In genomic region chr22:49825436-49825835, GRCh38 we compare ENCODE assay signal across 8 cellular contexts. TPM values are rescaled to one million over a fixed set of nuclear protein-coding genes. Genes with fewer than 3 reads are reported as not detected.
DNase-seq lines count a peak whose midpoint lies in the region; ATAC-seq and TF ChIP-seq lines count a peak whose summit lies in the region.

No MANE protein-coding gene starts in this region.

- H2BK12ac ChIP-seq in neuronal stem cell (ENCODE audit: low read length): no peak overlapping the region

- H3K27me3 ChIP-seq in foreskin keratinocyte (no peaks in the 10 kb centered on the region), stomach (no peaks in the 10 kb centered on the region), neuronal stem cell (ENCODE audit: control insufficient read depth in 3 of 3, insufficient read depth in 3 of 3, low read depth in 1 of 3, low read length in 3 of 3) (no peaks in the 10 kb centered on the region)

- no peak overlapping the region for H2BK120ac ChIP-seq in neuronal stem cell (ENCODE audit: low read depth, low read length)

- peak overlapping the region; percentile 91 for H3K4me3 Mint-ChIP-seq in T-helper 1 cell treated with Interleukin-12 subunit alpha and Interleukin-12 subunit beta and Interleukin-4 antibody, amounts not matched to agents 30 μg/mL and 1 μg/mL, for 36 hours
- H3K4me3 Mint-ChIP-seq in T-cell: peak overlapping the region; percentile 90 to 94 (median 94)

- no peak overlapping the region for H4K8ac ChIP-seq in neuronal stem cell (ENCODE audit: low read depth, low read length)

- H3K27ac ChIP-seq in foreskin keratinocyte: peak overlapping the region; percentile 77
- H3K27ac ChIP-seq in stomach: peak overlapping the region in 3 of 5 donors; percentile 25 to 95 (median 88)
- no peak overlapping the region for H3K27ac ChIP-seq in neuronal stem cell (replicated peaks; ENCODE audit: low read length)

- no peak overlapping the region for H3K4ac ChIP-seq in neuronal stem cell (ENCODE audit: low read length)

- no peak overlapping the region for H3K23ac ChIP-seq in neuronal stem cell (ENCODE audit: low read depth, low read length, poor library complexity)

- H3K36me3 Mint-ChIP-seq in T-helper 1 cell treated with Interleukin-12 subunit alpha and Interleukin-12 subunit beta and Interleukin-4 antibody, amounts not matched to agents 30 μg/mL and 1 μg/mL, for 36 hours (ENCODE audit: low read depth): peaks cover 33% of the 10 kb centered on the region
- H3K36me3 Mint-ChIP-seq in T-cell: peaks cover 34% of the 10 kb centered on the region

- no peak overlapping the region for H2AK5ac ChIP-seq in neuronal stem cell (ENCODE audit: low read depth, low read length)

- no peaks in the 10 kb centered on the region for H3K9me3 ChIP-seq in stomach
- H3K9me3 ChIP-seq in neuronal stem cell (replicated peaks in 1 of 2; ENCODE audit: control insufficient read depth in 2 of 2, insufficient read depth in 1 of 2, low read depth in 1 of 2, low read length in 2 of 2): peaks cover 2 to 13% of the 10 kb centered on the region in 2 donors

- H3K18ac ChIP-seq in neuronal stem cell (ENCODE audit: low read length): no peak overlapping the region

- DNase-seq in T-helper 1 cell: no peak
- no peak for DNase-seq in T-cell
- peak in 1 of 2 donors; percentile 14 for DNase-seq in foreskin keratinocyte
- DNase-seq in stomach: no peak
- DNase-seq in neuronal stem cell (ENCODE audit: low spot score): no peak
- no peak for DNase-seq in activated CD4-positive, alpha-beta T cell treated with anti-CD3 and anti-CD28 coated beads, Interleukin-2, amount 50 U/mL, for 4 hours
- DNase-seq in H4 (ENCODE audit: low spot score): no peak

- H3K4me1 ChIP-seq in foreskin keratinocyte (peaks cover 8% of the 10 kb centered on the region), stomach (peaks cover 23 to 69% (median 53%) of the 10 kb centered on the region in 4 donors), neuronal stem cell (ENCODE audit: control insufficient read depth in 2 of 2, insufficient read depth in 1 of 2, low read depth in 1 of 2, low read length in 2 of 2) (peaks cover 9 to 11% of the 10 kb centered on the region in 2 donors)

- H3K27ac Mint-ChIP-seq in T-helper 1 cell treated with Interleukin-12 subunit alpha and Interleukin-12 subunit beta and Interleukin-4 antibody, amounts not matched to agents 30 μg/mL and 1 μg/mL, for 36 hours: peak overlapping the region; percentile 92
- peak overlapping the region; percentile 90 to 91 for H3K27ac Mint-ChIP-seq in T-cell

- no peak overlapping the region for H2BK5ac ChIP-seq in neuronal stem cell (ENCODE audit: low read length)

- H3K79me1 ChIP-seq in neuronal stem cell (ENCODE audit: low read depth, low read length): peaks cover 26% of the 10 kb centered on the region

- TF ChIP-seq EP300 in stomach (IDR thresholded peaks at IDR 0.05): no peak

- CTCF ChIA-PET in T-cell (lab: Charles Lee): no interaction called here

- peaks cover 41% of the 10 kb centered on the region for H3K4me1 Mint-ChIP-seq in T-helper 1 cell treated with Interleukin-12 subunit alpha and Interleukin-12 subunit beta and Interleukin-4 antibody, amounts not matched to agents 30 μg/mL and 1 μg/mL, for 36 hours (ENCODE audit: low read depth)
- H3K4me1 Mint-ChIP-seq in T-cell: peaks cover 51 to 72% (median 66%) of the 10 kb centered on the region in 3 donors

- H3K27me3 Mint-ChIP-seq in T-helper 1 cell treated with Interleukin-12 subunit alpha and Interleukin-12 subunit beta and Interleukin-4 antibody, amounts not matched to agents 30 μg/mL and 1 μg/mL, for 36 hours (ENCODE audit: low read depth): peaks cover 3% of the 10 kb centered on the region
- no peaks in the 10 kb centered on the region for H3K27me3 Mint-ChIP-seq in T-cell

- H2BK15ac ChIP-seq in neuronal stem cell (ENCODE audit: low read length): no peak overlapping the region

- ATAC-seq in T-cell (replicated peaks in 1 of 4) (no peak), foreskin keratinocyte (peak; percentile 38)

- intact Hi-C loops in stomach (cut with DNase I; ENCODE audit: low total_unique reads): no loop called here

- no peak overlapping the region for H3K9ac ChIP-seq in neuronal stem cell (ENCODE audit: low read depth, low read length, poor library complexity)

- peaks cover 36 to 48% (median 38%) of the 10 kb centered on the region in 4 donors for H3K36me3 ChIP-seq in stomach
- peaks cover 38 to 55% of the 10 kb centered on the region in 2 donors for H3K36me3 ChIP-seq in neuronal stem cell (replicated peaks in 1 of 2; ENCODE audit: control insufficient read depth in 2 of 2, insufficient read depth in 2 of 2, low read length in 2 of 2)

- TF ChIP-seq POLR2A in stomach (IDR thresholded peaks at IDR 0.05): no peak

- WGBS in stomach, 5 donors: 39 to 58% (median 47%) methylated on average over 6 to 10 of the region's 10 CpGs
- WGBS in neuronal stem cell (ENCODE audit: extremely low coverage in 2 of 2, insufficient read length in 2 of 2, insufficient replicate concordance in 1 of 2), 2 donors: no CpG with 5 or more reads among the region's 10 CpGs

- no peaks in the 10 kb centered on the region for H3K9me3 Mint-ChIP-seq in T-helper 1 cell treated with Interleukin-12 subunit alpha and Interleukin-12 subunit beta and Interleukin-4 antibody, amounts not matched to agents 30 μg/mL and 1 μg/mL, for 36 hours
- no peaks in the 10 kb centered on the region for H3K9me3 Mint-ChIP-seq in T-cell

- H3K4me3 ChIP-seq in stomach (peak overlapping the region; percentile 62 to 90 (median 65)), neuronal stem cell (ENCODE audit: low read length in 2 of 2) (peak overlapping the region in 1 of 2 donors; percentile 63)

- H3K14ac ChIP-seq in neuronal stem cell (ENCODE audit: low read length): no peak overlapping the region

- no peak overlapping the region for H2AFZ ChIP-seq in neuronal stem cell (ENCODE audit: low read length)

- H3K4me2 ChIP-seq in neuronal stem cell (ENCODE audit: insufficient read depth, low read length, poor library complexity, severe bottlenecking): no peak overlapping the region

- TF ChIP-seq CTCF in foreskin keratinocyte (conservative IDR thresholded peaks at IDR 0.05) (no peak), stomach (IDR thresholded peaks at IDR 0.05) (no peak)

- POLR2A ChIA-PET in T-cell (lab: Charles Lee): interaction anchor here (0.6 to 0.8 kb wide), 4 partner anchors 35 to 736 kb away, joined by 3 to 6 read pairs (median 4); no protein-coding TSS in a partner anchor

- H4K91ac ChIP-seq in neuronal stem cell (ENCODE audit: low read depth, low read length, poor library complexity): no peak overlapping the region

RNA-seq across cellular contexts. Expression of gene BRD1, which starts 2.2 kb away (rescaled TPM):
- total RNA-seq in T-cell: 100 to 1,000 TPM in 2 of 5 donors, 10 to 100 TPM in 3; 86.4 to 140 (median 92.9) TPM
- total RNA-seq in foreskin keratinocyte: 16.8 and 18.8 TPM in 2 replicates
- 7.6 and 8.5 TPM in 2 replicates for polyA plus RNA-seq in foreskin keratinocyte
- 10 to 100 TPM; 29.2 to 92.4 (median 49.4) TPM for total RNA-seq in stomach
- polyA plus RNA-seq in stomach: 10 to 100 TPM; 10.0 to 17.7 (median 16.0) TPM
- 21.8 TPM for polyA plus RNA-seq in neuronal stem cell (2013, experiment 1 of 2)
- polyA plus RNA-seq in neuronal stem cell (2013, experiment 2 of 2): 22.7 TPM
- total RNA-seq in H4 (2014; rRNA removed; shearing (Covaris generic)): 7.3 and 13.9 TPM in 2 replicates

RNA-seq across cellular contexts. Expression of gene ZBED4, which starts 28.2 kb away (rescaled TPM):
- total RNA-seq in T-cell (10 to 100 TPM; 16.7 to 19.5 (median 18.3) TPM), foreskin keratinocyte (17.0 and 17.8 TPM in 2 replicates), stomach (10 to 100 TPM; 11.9 to 31.7 (median 21.6) TPM)
- polyA plus RNA-seq in foreskin keratinocyte (4.8 and 5.5 TPM in 2 replicates), stomach (1 to 10 TPM; 2.2 to 3.2 (median 3.2) TPM)
- polyA plus RNA-seq in neuronal stem cell (2013, experiment 1 of 2): 22.2 TPM
- 22.3 TPM for polyA plus RNA-seq in neuronal stem cell (2013, experiment 2 of 2)
- 5.1 and 9.1 TPM in 2 replicates for total RNA-seq in H4 (2014; rRNA removed; shearing (Covaris generic))
